32 cellular contexts compared by ENCODE assay signal in genomic region chr18:33288082-33288716, GRCh38.
"Had no signal": no experiment of that assay in that cellular context is flagged by ENCODE, and none has a peak within 500 bp of the region (broad histone marks: within the 10 kb centered on the region; RNA-seq: fewer than 3 reads in every experiment).

No MANE protein-coding gene starts in this region.

- H3K79me2 ChIP-seq: parathyroid adenoma had no signal

- H3K4me2 ChIP-seq: smooth muscle cell had no signal

- H3K36me3 ChIP-seq: neutrophil, ovary, spleen, suprapubic skin, thoracic aorta, thyroid gland, tibial nerve, upper lobe of right lung, uterus had no signal

- H3K27ac ChIP-seq: neutrophil, ovary, parathyroid adenoma, psoas muscle, skin epidermis, spleen, suprapubic skin, thoracic aorta, thyroid gland, tibial nerve, upper lobe of right lung, uterus had no signal

- H2AFZ ChIP-seq: parathyroid adenoma had no signal

- H3K4me1 Mint-ChIP-seq: naive thymus-derived CD4-positive, alpha-beta T cell; natural killer cell; nephron; stimulated activated memory B cell treated with anti-CD40 and anti-IgM and Interleukin-4, amounts not matched to agents 10 μg/mL and 1 μg/mL and 100 μg/mL, for 72 hours; stimulated activated naive CD8-positive, alpha-beta T cell treated with anti-CD3 and anti-CD28 coated beads, Interleukin-15, amount 100 ng/mL, for 72 hours had no signal

- H3K4me1 ChIP-seq: parathyroid adenoma, psoas muscle, spleen, suprapubic skin, thyroid gland, tibial nerve, upper lobe of right lung, uterus had no signal

- DNase-seq: naive thymus-derived CD4-positive, alpha-beta T cell; natural killer cell; nucleus accumbens; ovary; posterior cingulate gyrus; psoas muscle; right cardiac atrium; spleen; stimulated activated CD4-positive, alpha-beta T cell treated with anti-CD3 and anti-CD28 coated beads, Interleukin-12 subunit alpha, Interleukin-12 subunit beta, amount 100 ng/mL, for 4 hours; stimulated activated CD4-positive, alpha-beta T cell treated with anti-CD3 and anti-CD28 coated beads, Interleukin-1b, Interleukin-23, amount 100 ng/mL, for 48 hours; stimulated activated CD4-positive, alpha-beta T cell treated with anti-CD3 and anti-CD28 coated beads, Interleukin-4, amount 100 ng/mL, for 1 hour; stimulated activated CD4-positive, alpha-beta T cell treated with anti-CD3 and anti-CD28 coated beads, Interleukin-4, amount 100 ng/mL, for 4 hours; stimulated activated CD8-positive, alpha-beta memory T cell treated with anti-CD3 and anti-CD28 coated beads, Interleukin-4, amount 100 ng/mL, for 48 hours; stimulated activated naive CD4-positive, alpha-beta T cell; stimulated activated naive CD8-positive, alpha-beta T cell treated with anti-CD3 and anti-CD28 coated beads, Interleukin-15, amount 100 ng/mL, for 72 hours; stimulated activated naive CD8-positive, alpha-beta T cell treated with anti-CD3 and anti-CD28 coated beads, Interleukin-15, Interleukin-2, amounts not matched to agents 100 U/mL and 50 U/mL, for 24 hours; substantia nigra; thyroid gland; trophoblast cell; upper lobe of right lung; uterus had no signal

- H3K4me3 ChIP-seq: ovary, psoas muscle, skin epidermis, smooth muscle cell, spleen, suprapubic skin, thoracic aorta, thyroid gland, tibial nerve, upper lobe of right lung, uterus had no signal

- H3K36me3 Mint-ChIP-seq: naive thymus-derived CD4-positive, alpha-beta T cell; stimulated activated memory B cell treated with anti-CD40 and anti-IgM and Interleukin-4, amounts not matched to agents 10 μg/mL and 1 μg/mL and 100 μg/mL, for 72 hours had no signal

- H3K27me3 Mint-ChIP-seq: naive thymus-derived CD4-positive, alpha-beta T cell; stimulated activated memory B cell treated with anti-CD40 and anti-IgM and Interleukin-4, amounts not matched to agents 10 μg/mL and 1 μg/mL and 100 μg/mL, for 72 hours; stimulated activated naive CD8-positive, alpha-beta T cell treated with anti-CD3 and anti-CD28 coated beads, Interleukin-15, amount 100 ng/mL, for 72 hours had no signal

- H3K9me3 Mint-ChIP-seq: nephron had no signal

- H3K9me3 ChIP-seq: neutrophil, ovary, psoas muscle, spleen, suprapubic skin, thoracic aorta, thyroid gland, tibial nerve, upper lobe of right lung, uterus had no signal

- H3K27me3 ChIP-seq: neutrophil, ovary, spleen, suprapubic skin, thyroid gland, tibial nerve, upper lobe of right lung, uterus had no signal

- ATAC-seq: naive thymus-derived CD4-positive, alpha-beta T cell; natural killer cell; psoas muscle; right cardiac atrium; sciatic nerve; stimulated activated memory B cell treated with anti-CD40 and anti-IgM and Interleukin-4, amounts not matched to agents 10 μg/mL and 1 μg/mL and 100 μg/mL, for 72 hours; stimulated activated naive CD8-positive, alpha-beta T cell treated with anti-CD3 and anti-CD28 coated beads, Interleukin-15, amount 100 ng/mL, for 72 hours; stimulated activated naive CD8-positive, alpha-beta T cell treated with anti-CD3 and anti-CD28 coated beads, Interleukin-15, Interleukin-2, amounts not matched to agents 100 U/mL and 50 U/mL, for 24 hours; upper lobe of right lung had no signal

- H3K9ac ChIP-seq: parathyroid adenoma had no signal

- H3K27ac Mint-ChIP-seq: naive thymus-derived CD4-positive, alpha-beta T cell; natural killer cell; nephron; progenitor cell of endocrine pancreas; stimulated activated memory B cell treated with anti-CD40 and anti-IgM and Interleukin-4, amounts not matched to agents 10 μg/mL and 1 μg/mL and 100 μg/mL, for 72 hours; stimulated activated naive CD8-positive, alpha-beta T cell treated with anti-CD3 and anti-CD28 coated beads, Interleukin-15, amount 100 ng/mL, for 72 hours had no signal

- H3K4me3 Mint-ChIP-seq: naive thymus-derived CD4-positive, alpha-beta T cell; natural killer cell; nephron; stimulated activated memory B cell treated with anti-CD40 and anti-IgM and Interleukin-4, amounts not matched to agents 10 μg/mL and 1 μg/mL and 100 μg/mL, for 72 hours; stimulated activated naive CD8-positive, alpha-beta T cell treated with anti-CD3 and anti-CD28 coated beads, Interleukin-15, amount 100 ng/mL, for 72 hours had no signal
